Comparison of ENCODE assay signal across 8 cellular contexts in the genomic region with DNA sequence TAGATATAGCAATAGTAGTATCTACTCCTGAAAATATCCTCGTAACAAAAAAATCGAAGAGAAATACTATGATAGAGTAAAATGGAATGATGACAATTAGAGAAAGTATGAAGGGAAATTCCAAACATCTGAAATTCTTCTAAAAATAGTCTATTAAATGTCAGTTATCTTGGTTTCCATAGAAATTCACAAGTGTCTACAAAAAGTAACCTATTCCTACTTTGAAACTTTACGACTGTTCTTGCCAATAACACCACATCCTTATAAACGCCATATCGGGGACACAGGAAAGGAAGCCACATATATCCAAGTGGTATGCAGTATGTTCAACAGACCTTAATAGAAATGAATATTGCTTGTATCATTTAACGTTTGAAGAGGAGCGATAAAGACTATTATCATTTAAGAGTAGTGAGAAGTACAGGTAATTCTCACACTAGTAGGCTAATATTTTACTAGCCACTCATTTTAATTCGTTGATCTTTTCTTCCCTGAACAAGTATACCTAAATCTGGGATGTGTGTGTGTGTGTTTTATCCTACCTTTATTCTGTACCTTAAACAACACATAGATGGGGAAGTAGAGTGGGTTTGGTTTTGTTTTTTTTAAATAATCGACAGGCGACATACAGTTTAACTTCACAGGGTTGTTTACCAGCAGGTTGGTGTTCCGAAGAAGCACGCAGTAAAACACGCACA. TPM values are rescaled to one million over a fixed set of nuclear protein-coding genes. Genes with fewer than 3 reads are reported as not detected.
DNase-seq lines count a peak whose midpoint lies in the region; ATAC-seq and TF ChIP-seq lines count a peak whose summit lies in the region.

No MANE protein-coding gene starts in this region.

- H3K14ac ChIP-seq in neuronal stem cell (ENCODE audit: low read length) = no peak overlapping the region

- H3K4me1 Mint-ChIP-seq in CD8-positive, alpha-beta memory T cell = peaks cover 14 to 17% (median 16%) of the 10 kb centered on the region in 3 donors

- H3K9me3 ChIP-seq in CD8-positive, alpha-beta memory T cell (ENCODE audit: low read length) = no peaks in the 10 kb centered on the region
- H3K9me3 ChIP-seq in PC-3 (ENCODE audit: low read length) (no peaks in the 10 kb centered on the region), neuronal stem cell (replicated peaks in 1 of 2; ENCODE audit: control insufficient read depth in 2 of 2, insufficient read depth in 1 of 2, low read depth in 1 of 2, low read length in 2 of 2) (peaks cover 0 to 18% of the 10 kb centered on the region in 2 donors)

- H4K91ac ChIP-seq in neuronal stem cell (ENCODE audit: low read depth, low read length, poor library complexity) = no peak overlapping the region

- peaks cover 10% of the 10 kb centered on the region for H3K4me1 ChIP-seq in CD8-positive, alpha-beta memory T cell (ENCODE audit: insufficient read depth, low read length)
- H3K4me1 ChIP-seq in PC-3 (ENCODE audit: insufficient read depth, low read length) (peaks cover 18% of the 10 kb centered on the region), neuronal stem cell (ENCODE audit: control insufficient read depth in 2 of 2, insufficient read depth in 1 of 2, low read depth in 1 of 2, low read length in 2 of 2) (peaks cover 0 to 3% of the 10 kb centered on the region in 2 donors)

- H2BK5ac ChIP-seq in neuronal stem cell (ENCODE audit: low read length) = no peak overlapping the region

- H3K9me2 ChIP-seq in PC-3 (replicated peaks; ENCODE audit: low read length) = no peaks in the 10 kb centered on the region

- H3K4me2 ChIP-seq in PC-3 (ENCODE audit: low read length) = peak overlapping the region; percentile 96
- peak overlapping the region; percentile 25 for H3K4me2 ChIP-seq in neuronal stem cell (ENCODE audit: insufficient read depth, low read length, poor library complexity, severe bottlenecking)

- H4K20me1 ChIP-seq in PC-3 (ENCODE audit: low read length) = no peaks in the 10 kb centered on the region

- H2BK15ac ChIP-seq in neuronal stem cell (ENCODE audit: low read length) = no peak overlapping the region

- ATAC-seq in PC-3 (peak; percentile 14), HG03342 (IDR thresholded peaks at IDR 0.05; ENCODE audit: unreplicated experiment) (no peak), HG03378 (IDR thresholded peaks at IDR 0.05; ENCODE audit: unreplicated experiment) (no peak)

- H2AFZ ChIP-seq in PC-3 (ENCODE audit: low read length) (peak overlapping the region; percentile 99), neuronal stem cell (ENCODE audit: low read length) (no peak overlapping the region)

- H2BK120ac ChIP-seq in neuronal stem cell (ENCODE audit: low read depth, low read length) = no peak overlapping the region

- H2AK5ac ChIP-seq in neuronal stem cell (ENCODE audit: low read depth, low read length) = no peak overlapping the region

- H3K9me3 Mint-ChIP-seq in CD8-positive, alpha-beta memory T cell = no peaks in the 10 kb centered on the region

- H3K79me1 ChIP-seq in neuronal stem cell (ENCODE audit: low read depth, low read length) = peaks cover 5% of the 10 kb centered on the region

- no peak overlapping the region for H3K4me3 ChIP-seq in CD8-positive, alpha-beta memory T cell (ENCODE audit: low read length)
- H3K4me3 ChIP-seq in PC-3 (ENCODE audit: low read length) (peak overlapping the region; percentile 89), epithelial cell of esophagus (ENCODE audit: low read length) (no peak overlapping the region), neuronal stem cell (ENCODE audit: low read length in 2 of 2) (no peak overlapping the region)

- peaks cover 58% of the 10 kb centered on the region for H3K79me2 ChIP-seq in PC-3 (ENCODE audit: low read length)

- no peaks in the 10 kb centered on the region for H3K36me3 ChIP-seq in CD8-positive, alpha-beta memory T cell (ENCODE audit: insufficient read depth, low read length)
- H3K36me3 ChIP-seq in PC-3 (ENCODE audit: low read depth, low read length) (no peaks in the 10 kb centered on the region), neuronal stem cell (replicated peaks in 1 of 2; ENCODE audit: control insufficient read depth in 2 of 2, insufficient read depth in 2 of 2, low read length in 2 of 2) (no peaks in the 10 kb centered on the region)

- H3K27me3 ChIP-seq in CD8-positive, alpha-beta memory T cell (ENCODE audit: insufficient read depth, low read length, poor library complexity, severe bottlenecking) = peaks cover 10% of the 10 kb centered on the region
- no peaks in the 10 kb centered on the region for H3K27me3 ChIP-seq in PC-3 (ENCODE audit: low read length)
- peaks cover 0 to 75% (median 0%) of the 10 kb centered on the region in 3 experiments for H3K27me3 ChIP-seq in neuronal stem cell (ENCODE audit: control insufficient read depth in 3 of 3, insufficient read depth in 3 of 3, low read depth in 1 of 3, low read length in 3 of 3)

- H3K9ac ChIP-seq in PC-3 (ENCODE audit: low read length) = peak overlapping the region; percentile 87
- H3K9ac ChIP-seq in neuronal stem cell (ENCODE audit: low read depth, low read length, poor library complexity) = no peak overlapping the region

- no peak overlapping the region for H3K27ac ChIP-seq in CD8-positive, alpha-beta memory T cell (ENCODE audit: low read depth, low read length)
- H3K27ac ChIP-seq in PC-3 (ENCODE audit: low read length) (peak overlapping the region; percentile 69), neuronal stem cell (replicated peaks; ENCODE audit: low read length) (no peak overlapping the region)

- WGBS in neuronal stem cell (ENCODE audit: extremely low coverage in 2 of 2, insufficient read length in 2 of 2, insufficient replicate concordance in 1 of 2), 2 donors = no CpG with 5 or more reads among the region's 13 CpGs

- no peak overlapping the region for H3K23ac ChIP-seq in neuronal stem cell (ENCODE audit: low read depth, low read length, poor library complexity)

- no peak overlapping the region for H2BK12ac ChIP-seq in neuronal stem cell (ENCODE audit: low read length)

- no peak for DNase-seq in CD8-positive, alpha-beta memory T cell
- DNase-seq in PC-3 (peak; percentile 70), epithelial cell of esophagus (ENCODE audit: low read depth) (peak; percentile 54), neuronal stem cell (ENCODE audit: low spot score) (no peak), GM19238 (ENCODE audit: insufficient read length, low spot score) (no peak), inferior parietal cortex (ENCODE audit: extremely low spot score) (no peak)

- TF ChIP-seq CTCF in PC-3 (conservative IDR thresholded peaks at IDR 0.05; ENCODE audit: low read depth, low read length) = no peak
- TF ChIP-seq CTCF in epithelial cell of esophagus (IDR thresholded peaks at IDR 0.05; ENCODE audit: insufficient read depth, low read depth, low read length, missing control alignments) = no peak

- H3K4ac ChIP-seq in neuronal stem cell (ENCODE audit: low read length) = no peak overlapping the region

- POLR2A ChIA-PET in CD8-positive, alpha-beta memory T cell (lab: Charles Lee) = no interaction called here
- POLR2A ChIA-PET in PC-3 (lab: Charles Lee; ENCODE audit: unreplicated experiment) = no interaction called here

- H3K27ac Mint-ChIP-seq in CD8-positive, alpha-beta memory T cell = no peak overlapping the region

- no peak overlapping the region for H3K18ac ChIP-seq in neuronal stem cell (ENCODE audit: low read length)

- intact Hi-C loops in PC-3 (cut with micrococcal nuclease) = loop anchor here (1.0 kb wide), 1 partner anchor 31 kb away; no protein-coding TSS in a partner anchor

- H3K27me3 Mint-ChIP-seq in CD8-positive, alpha-beta memory T cell = peaks cover 30 to 38% of the 10 kb centered on the region in 2 donors

- no peak overlapping the region for H4K8ac ChIP-seq in neuronal stem cell (ENCODE audit: low read depth, low read length)

- peaks cover 0 to 1% (median 0%) of the 10 kb centered on the region in 3 donors for H3K36me3 Mint-ChIP-seq in CD8-positive, alpha-beta memory T cell

- TSS peak; percentile 89 for BruUV-seq in PC-3 (replicated peaks; lab: Mats Ljungman, UMichigan)

- CTCF ChIA-PET in CD8-positive, alpha-beta memory T cell (lab: Charles Lee) = no interaction called here
- CTCF ChIA-PET in PC-3 (lab: Charles Lee) = no interaction called here

- peak overlapping the region in 6 of 7 donors; percentile 49 to 75 (median 66) for H3K4me3 Mint-ChIP-seq in CD8-positive, alpha-beta memory T cell

- H3F3A ChIP-seq in PC-3 (ENCODE audit: low read length, unreplicated experiment) = no peaks in the 10 kb centered on the region

RNA-seq across cellular contexts. Expression of a gene that starts 1.2 kb away (rescaled TPM):
- total RNA-seq in CD8-positive, alpha-beta memory T cell = under 1 TPM in 1 of 2 experiments, not detected in 1; 0.20 TPM
- not detected for polyA plus RNA-seq in CD8-positive, alpha-beta memory T cell
- 27.8 and 29.0 TPM in 2 replicates for total RNA-seq in PC-3 (2014; rRNA removed)
- 10.5 TPM for polyA plus RNA-seq in neuronal stem cell (2013, experiment 1 of 2)
- polyA plus RNA-seq in neuronal stem cell (2013, experiment 2 of 2) = 10.3 TPM

RNA-seq across cellular contexts. Expression of a gene that starts 15.1 kb away (rescaled TPM):
- total RNA-seq in CD8-positive, alpha-beta memory T cell = 10 to 100 TPM; 23.9 to 24.3 TPM
- polyA plus RNA-seq in CD8-positive, alpha-beta memory T cell = 17.0 TPM
- total RNA-seq in PC-3 (2014; rRNA removed) = 76.4 and 76.6 TPM in 2 replicates
- 54.5 TPM for polyA plus RNA-seq in neuronal stem cell (2013, experiment 1 of 2)
- 58.6 TPM for polyA plus RNA-seq in neuronal stem cell (2013, experiment 2 of 2)

Comparison
In these comparisons a context has a peak if more than half of its experiments do, and no peak if none do; other contexts are left out.
1. DNase-seq: peak in PC-3 (single experiment) and epithelial cell of esophagus (single experiment); none in CD8-positive, alpha-beta memory T cell (0 of 5), neuronal stem cell (single experiment), GM19238 (single experiment) and inferior parietal cortex (single experiment).
2. RNA of a gene that starts 1.2 kb away (total RNA-seq): 27.8 to 29.0 TPM in PC-3; 0.20 TPM in CD8-positive, alpha-beta memory T cell; every median in the first group is over 10 times any median in the second.